In the genomic region with DNA sequence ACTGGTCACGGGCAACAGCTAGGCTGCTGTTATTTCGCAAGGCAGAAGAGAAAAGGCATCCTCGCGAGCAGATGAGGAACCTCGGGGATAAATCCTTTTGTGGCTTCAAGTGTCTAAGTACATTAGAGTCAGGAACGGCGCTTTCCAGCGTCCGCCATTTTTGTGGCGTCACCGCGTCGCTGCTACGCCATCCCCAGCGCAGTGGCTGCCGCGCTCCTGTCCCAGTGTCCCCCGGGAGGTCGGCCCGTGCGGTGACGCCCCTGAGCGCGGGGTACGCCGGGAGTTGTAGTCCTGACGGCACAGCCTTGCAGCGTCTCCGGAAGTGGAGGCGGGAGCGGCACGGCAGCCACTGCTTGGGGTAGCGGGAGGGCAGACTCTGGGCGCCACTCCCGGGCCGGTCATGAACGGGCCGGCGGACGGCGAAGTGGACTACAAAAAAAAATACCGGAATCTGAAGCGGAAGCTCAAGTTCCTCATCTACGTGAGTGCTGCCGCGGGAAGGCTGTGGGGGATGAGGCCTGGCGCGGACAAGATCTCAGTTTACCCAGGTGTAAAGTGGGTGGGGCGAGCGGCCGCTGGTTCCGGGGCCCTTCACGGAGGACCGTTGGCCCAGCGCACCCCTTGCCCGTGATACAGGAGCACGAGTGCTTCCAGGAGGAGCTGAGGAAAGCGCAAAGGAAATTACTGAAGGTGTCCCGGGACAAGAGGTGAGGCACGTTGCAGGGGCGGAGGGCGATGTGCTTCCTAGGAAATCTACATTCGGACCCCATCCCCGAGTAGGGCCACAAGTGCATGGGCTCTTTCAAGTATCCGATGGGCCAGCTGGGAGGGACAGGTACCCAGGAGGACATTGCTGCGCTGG, we compare ENCODE assay signal across 8 cellular contexts.
DNase-seq lines count a peak whose midpoint lies in the region; ATAC-seq and TF ChIP-seq lines count a peak whose summit lies in the region.

A gene with protein sequence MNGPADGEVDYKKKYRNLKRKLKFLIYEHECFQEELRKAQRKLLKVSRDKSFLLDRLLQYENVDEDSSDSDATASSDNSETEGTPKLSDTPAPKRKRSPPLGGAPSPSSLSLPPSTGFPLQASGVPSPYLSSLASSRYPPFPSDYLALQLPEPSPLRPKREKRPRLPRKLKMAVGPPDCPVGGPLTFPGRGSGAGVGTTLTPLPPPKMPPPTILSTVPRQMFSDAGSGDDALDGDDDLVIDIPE (plus strand): TSS at position 331 of the 862 bp plus-strand sequence. CDS start 70 bp downstream, at position 401.

- DNase-seq in AG09319 (ENCODE audit: extremely low read depth, low read depth) (peak; percentile 80), NCI-H446 treated with DMSO at 0.1 percent for 48 hours (lab: John Stamatoyannopoulos, UW) (peak; percentile 92), cerebellar cortex (ENCODE audit: low spot score) (peak; percentile 96), islet precursor cell (peak; percentile 99)
- DNase-seq in stimulated activated CD4-positive, alpha-beta T cell treated with anti-CD3 and anti-CD28 coated beads, Interleukin-15, amount 100 ng/mL, for 1 hour (ENCODE audit: low read depth in 1 of 2, low spot score in 1 of 2): peak; percentile 99

- no peak for TF ChIP-seq CTCF in AG09319 (IDR thresholded peaks at IDR 0.05; ENCODE audit: low read depth, low read length)

- ATAC-seq in GM19023 (IDR thresholded peaks at IDR 0.05; ENCODE audit: unreplicated experiment) (peak; percentile 91), HG03280 (IDR thresholded peaks at IDR 0.05; ENCODE audit: unreplicated experiment) (peak; percentile 92)
- ATAC-seq in activated CD4-positive, CD25-positive, alpha-beta regulatory T cell treated with anti-CD3 and anti-CD28 coated beads, Interleukin-2, amount 50 U/mL, for 24 hours: peak; percentile 99

Comparison
In these comparisons a context has a peak if more than half of its experiments do, and no peak if none do; other contexts are left out.
1. Peak in every context shown above with its lines: DNase-seq and ATAC-seq.